In the genomic region with DNA sequence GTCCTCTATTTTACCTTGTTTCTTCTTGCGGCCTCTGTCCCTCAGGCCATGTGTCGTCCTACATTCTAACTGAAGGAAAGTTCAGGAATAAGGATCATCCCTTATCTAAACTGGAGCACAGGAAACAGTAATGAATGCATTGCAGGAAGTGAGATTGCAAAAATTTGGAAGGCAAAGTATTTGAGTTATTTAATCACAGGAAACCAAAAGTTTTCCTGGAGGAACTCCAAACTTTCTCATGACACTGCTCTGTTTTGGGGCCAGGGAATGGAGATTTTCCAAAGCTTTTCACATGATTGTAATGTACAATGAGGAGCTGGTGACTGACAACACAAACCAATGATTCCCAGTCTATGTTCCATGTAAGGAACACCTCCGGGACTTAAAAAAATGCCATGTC, we compare ENCODE assay signal across 13 cellular contexts. TPM values are rescaled to one million over a fixed set of nuclear protein-coding genes. Genes with fewer than 3 reads are reported as not detected.
DNase-seq lines count a peak whose midpoint lies in the region; ATAC-seq, FAIRE-seq and TF ChIP-seq lines count a peak whose summit lies in the region.
"Had no signal": no experiment of that assay in that cellular context is flagged by ENCODE, and none has a peak within 500 bp of the region (broad histone marks: within the 10 kb centered on the region; RNA-seq: fewer than 3 reads in every experiment).

No MANE protein-coding gene starts in this region.

- ATAC-seq in HepG2 (no peak), GM18502 (IDR thresholded peaks at IDR 0.05; ENCODE audit: poor library complexity, unreplicated experiment) (no peak)
- ATAC-seq: activated CD8-positive, alpha-beta memory T cell treated with anti-CD3 and anti-CD28 coated beads, Interleukin-2, amount 10 ng/mL, durations not matched to agents 7 days and 5 days had no signal

- no peak for TF ChIP-seq POLR2A in HepG2 (IDR thresholded peaks at IDR 0.05; ENCODE audit: insufficient read depth in 1 of 2, low read depth in 2 of 2, low read length in 2 of 2)

- POLR2A ChIA-PET in HepG2 (lab: Yijun Ruan, JAX) = no interaction called here

- H3K27me3 Mint-ChIP-seq in type B pancreatic cell = no peaks in the 10 kb centered on the region
- H3K27me3 Mint-ChIP-seq: activated CD8-positive, alpha-beta memory T cell treated with anti-CD3 and anti-CD28 coated beads, Interleukin-2, amount 10 ng/mL, durations not matched to agents 7 days and 5 days had no signal

- H2AFZ ChIP-seq in HepG2 (ENCODE audit: low read length) = no peak overlapping the region
- H2AFZ ChIP-seq: parathyroid adenoma had no signal

- CTCF ChIA-PET in HepG2 (lab: Yijun Ruan, JAX; ENCODE audit: low intra/inter-chr PET ratio, low total read pairs) = no interaction called here

- peaks cover 0 to 3% (median 0%) of the 10 kb centered on the region in 4 donors for H3K4me1 ChIP-seq in liver (ENCODE audit: control insufficient read depth in 4 of 4, insufficient read depth in 4 of 4, low read length in 3 of 4)
- no peaks in the 10 kb centered on the region for H3K4me1 ChIP-seq in HepG2 (ENCODE audit: insufficient read depth, low read length)
- H3K4me1 ChIP-seq in duodenal mucosa (ENCODE audit: control insufficient read depth in 1 of 2, insufficient read depth in 2 of 2, low read length in 2 of 2) = no peaks in the 10 kb centered on the region
- H3K4me1 ChIP-seq: parathyroid adenoma had no signal

- intact Hi-C loops in HepG2 (cut with micrococcal nuclease; ENCODE audit: unreplicated experiment) = no loop called here

- H3K4me2 ChIP-seq in HepG2 (ENCODE audit: low read depth, low read length) = no peak overlapping the region

- no peaks in the 10 kb centered on the region for H3K36me3 Mint-ChIP-seq in type B pancreatic cell
- H3K36me3 Mint-ChIP-seq: activated CD8-positive, alpha-beta memory T cell treated with anti-CD3 and anti-CD28 coated beads, Interleukin-2, amount 10 ng/mL, durations not matched to agents 7 days and 5 days had no signal

- H3K27ac ChIP-seq in liver (ENCODE audit: low read depth in 1 of 2, low read length in 2 of 2) = peak overlapping the region; percentile 39 to 45
- H3K27ac ChIP-seq in HepG2 (ENCODE audit: extremely low read length, insufficient read depth, low read length) = no peak overlapping the region
- peak overlapping the region; percentile 6 for H3K27ac ChIP-seq in duodenal mucosa (ENCODE audit: low read depth, low read length)
- H3K27ac ChIP-seq: parathyroid adenoma had no signal

- no peaks in the 10 kb centered on the region for H3K79me2 ChIP-seq in HepG2 (ENCODE audit: insufficient read depth, low read length)
- H3K79me2 ChIP-seq: parathyroid adenoma had no signal

- TF ChIP-seq RAD21 in liver (IDR thresholded peaks at IDR 0.05) (peak; percentile 14 to 43), HepG2 (CRISPR knock-in tag; IDR thresholded peaks at IDR 0.05) (no peak)

- H3K4me3 Mint-ChIP-seq in type B pancreatic cell = no peak overlapping the region
- H3K4me3 Mint-ChIP-seq: activated CD8-positive, alpha-beta memory T cell treated with anti-CD3 and anti-CD28 coated beads, Interleukin-2, amount 10 ng/mL, durations not matched to agents 7 days and 5 days had no signal

- TF ChIP-seq CTCF in liver (IDR thresholded peaks at IDR 0.05; ENCODE audit: low read depth, low read length, missing input control) = no peak
- no peak for TF ChIP-seq CTCF in HepG2 (CRISPR knock-in tag; IDR thresholded peaks at IDR 0.05)
- TF ChIP-seq CTCF in type B pancreatic cell (conservative IDR thresholded peaks at IDR 0.05) = no peak

- H3K27ac Mint-ChIP-seq in type B pancreatic cell = no peak overlapping the region
- H3K27ac Mint-ChIP-seq: activated CD8-positive, alpha-beta memory T cell treated with anti-CD3 and anti-CD28 coated beads, Interleukin-2, amount 10 ng/mL, durations not matched to agents 7 days and 5 days had no signal

- no peaks in the 10 kb centered on the region for H3K9me3 ChIP-seq in liver (ENCODE audit: control insufficient read depth in 4 of 4, low read length in 3 of 4)
- no peaks in the 10 kb centered on the region; the same call in 1 of the 2 replicates for H3K9me3 ChIP-seq in HepG2 (ENCODE audit: low read length)
- no peaks in the 10 kb centered on the region for H3K9me3 ChIP-seq in duodenal mucosa (ENCODE audit: control insufficient read depth in 1 of 2, low read length in 2 of 2)

- no peak for FAIRE-seq in HepG2 (lab: Jason Lieb, UNC)

- 65% methylated on average over 3 of the region's 3 CpGs for WGBS in liver
- WGBS in HepG2 (ENCODE audit: low lambda C conversion rate) = 61% methylated on average over 3 of the region's 3 CpGs

- H3K4me1 Mint-ChIP-seq in type B pancreatic cell (ENCODE audit: unreplicated experiment) = no peaks in the 10 kb centered on the region
- H3K4me1 Mint-ChIP-seq: activated CD8-positive, alpha-beta memory T cell treated with anti-CD3 and anti-CD28 coated beads, Interleukin-2, amount 10 ng/mL, durations not matched to agents 7 days and 5 days had no signal

- H3K9me3 Mint-ChIP-seq in type B pancreatic cell = peaks cover 5% of the 10 kb centered on the region

- H3K9ac ChIP-seq in liver (ENCODE audit: low read depth in 1 of 2, low read length in 2 of 2) (no peak overlapping the region), HepG2 (ENCODE audit: insufficient read depth, low read depth, low read length) (no peak overlapping the region), duodenal mucosa (ENCODE audit: low read depth in 1 of 2, low read length in 2 of 2) (no peak overlapping the region)
- H3K9ac ChIP-seq: parathyroid adenoma had no signal

- DNase-seq in HepG2 (ENCODE audit: low spot score) (no peak), lung microvascular endothelial cell (ENCODE audit: low read depth in 2 of 2) (peak; percentile 96 to 99), kidney glomerular epithelial cell (lab: John Stamatoyannopoulos, UW) (no peak), type B pancreatic cell (ENCODE audit: extremely low spot score, unreplicated experiment) (no peak), SKM-1 (lab: John Stamatoyannopoulos, UW; ENCODE audit: unreplicated experiment) (no peak)
- DNase-seq: activated CD8-positive, alpha-beta memory T cell treated with anti-CD3 and anti-CD28 coated beads, Interleukin-2, amount 10 ng/mL, durations not matched to agents 7 days and 5 days; AML-193; caudate nucleus; NCI-H510A had no signal

- H4K20me1 ChIP-seq in HepG2 (ENCODE audit: insufficient read depth, low read length) = no peaks in the 10 kb centered on the region

- TF ChIP-seq EP300 in HepG2 (IDR thresholded peaks at IDR 0.05; ENCODE audit: low read depth in 2 of 2, low read length in 2 of 2) = no peak
- no peak for TF ChIP-seq EP300 in HepG2 (CRISPR knock-in tag; IDR thresholded peaks at IDR 0.05; ENCODE audit: borderline replicate concordance)

- BruUV-seq in HepG2 (replicated peaks; lab: Mats Ljungman, UMichigan) = no TSS peak

- no peaks in the 10 kb centered on the region for H3K27me3 ChIP-seq in liver (ENCODE audit: control insufficient read depth in 4 of 4, insufficient read depth in 4 of 4, low read length in 3 of 4)
- no peaks in the 10 kb centered on the region for H3K27me3 ChIP-seq in HepG2 (ENCODE audit: control insufficient read depth in 1 of 2, insufficient read depth in 2 of 2, low read length in 2 of 2)
- no peaks in the 10 kb centered on the region for H3K27me3 ChIP-seq in duodenal mucosa (ENCODE audit: control insufficient read depth in 1 of 2, insufficient read depth in 2 of 2, low read length in 2 of 2)

- in situ Hi-C loops in HepG2 (cut with HindIII; ENCODE audit: extremely low pct_ligation_motif_present, low pct_unique_long_range_greater_than_20kb) = no loop called here

- H3K36me3 ChIP-seq in liver (ENCODE audit: control insufficient read depth in 4 of 4, insufficient read depth in 3 of 4, low read depth in 1 of 4, low read length in 3 of 4) = no peaks in the 10 kb centered on the region
- H3K36me3 ChIP-seq in HepG2 (replicated peaks in 1 of 2; ENCODE audit: control insufficient read depth in 1 of 2, insufficient read depth in 2 of 2, low read length in 2 of 2) = no peaks in the 10 kb centered on the region
- no peaks in the 10 kb centered on the region for H3K36me3 ChIP-seq in duodenal mucosa (ENCODE audit: control insufficient read depth in 1 of 2, insufficient read depth in 2 of 2, low read length in 2 of 2)

- H3K4me3 ChIP-seq in liver (ENCODE audit: low read depth in 1 of 3, low read length in 3 of 3) (no peak overlapping the region), HepG2 (replicated peaks in 1 of 3; ENCODE audit: insufficient read depth in 1 of 3, low read depth in 2 of 3, low read length in 3 of 3) (no peak overlapping the region), duodenal mucosa (ENCODE audit: low read depth in 1 of 2, low read length in 2 of 2) (no peak overlapping the region)

TF ChIP-seq in liver, 16 proteins besides CTCF, POLR2A, EP300 and RAD21 (continues in another document):
- TF ChIP-seq FOXA1 (IDR thresholded peaks at IDR 0.05) = no peak
- peak; percentile 97 for TF ChIP-seq NR2F2 (IDR thresholded peaks at IDR 0.05)

TF ChIP-seq in HepG2, 621 proteins besides CTCF, POLR2A, EP300 and RAD21 (continues in another document):
- no peak for TF ChIP-seq HDAC1 (CRISPR knock-in tag; IDR thresholded peaks at IDR 0.05)

RNA-seq across cellular contexts. Expression of gene PLSCR4, which starts 57.8 kb away (rescaled TPM):
- total RNA-seq in liver (10 to 100 TPM; 46.1 to 56.4 TPM), HepG2 (2016; rRNA removed; fragmentation: Illumina TruSeq; extraction: Trizol) (1.5 and 1.8 TPM in 2 replicates), lung microvascular endothelial cell (494 and 1,169 TPM in 2 replicates), type B pancreatic cell (ENCODE audit: low replicate concordance) (3.4 and 6.0 TPM in 2 replicates)
- polyA plus RNA-seq in liver (10 to 100 TPM; 19.5 to 23.8 TPM), HepG2 (2011; rRNA removed) (59.0 and 67.3 TPM in 2 replicates)
- 0.44 and 1.0 TPM in 2 replicates for total RNA-seq in HepG2 (2016; cell fraction: cytosol; rRNA removed; fragmentation: Illumina TruSeq; extraction: Trizol; ENCODE audit: low read depth)
- total RNA-seq in HepG2 (2016; cell fraction: insoluble cytoplasmic fraction; rRNA removed; fragmentation: Illumina TruSeq; extraction: Trizol) = 1.3 and 2.4 TPM in 2 replicates
- total RNA-seq in HepG2 (2016; cell fraction: membrane; rRNA removed; fragmentation: Illumina TruSeq; extraction: Trizol) = 0.59 and 0.68 TPM in 2 replicates
- total RNA-seq in HepG2 (2016; cell fraction: nucleus; rRNA removed; fragmentation: Illumina TruSeq; extraction: Trizol) = 3.8 and 4.6 TPM in 2 replicates
- 27.4 and 44.1 TPM in 2 replicates for polyA plus RNA-seq in HepG2 (2011; cell fraction: cytosol; rRNA removed)
- 67.2 and 67.3 TPM in 2 replicates for polyA plus RNA-seq in HepG2 (2011; cell fraction: nucleus; rRNA removed)
- 39.1 and 43.5 TPM in 2 replicates for polyA plus RNA-seq in HepG2 (2012)
- 0.25 and 0.26 TPM in 2 replicates for polyA plus RNA-seq in HepG2 (2016; cell fraction: cytosol; fragmentation: Illumina TruSeq; extraction: Trizol; ENCODE audit: low read depth)
- 1.4 and 2.2 TPM in 2 replicates for polyA plus RNA-seq in HepG2 (2016; cell fraction: insoluble cytoplasmic fraction; fragmentation: Illumina TruSeq; extraction: Trizol; ENCODE audit: low read depth)
- 0.14 and 0.26 TPM in 2 replicates for polyA plus RNA-seq in HepG2 (2016; cell fraction: membrane; fragmentation: Illumina TruSeq; extraction: Trizol; ENCODE audit: low read depth)
- polyA plus RNA-seq in HepG2 (2016; cell fraction: nucleus; fragmentation: Illumina TruSeq; extraction: Trizol; ENCODE audit: insufficient read depth, low read depth) = 3.5 and 3.6 TPM in 2 replicates
- 9.6 and 70.2 TPM in 2 replicates for polyA minus RNA-seq in HepG2 (2011; rRNA and poly(A)+ RNA removed; ENCODE audit: low replicate concordance)
- 22.8 and 27.0 TPM in 2 replicates for polyA minus RNA-seq in HepG2 (2011; cell fraction: cytosol; rRNA and poly(A)+ RNA removed)
- 80.7 and 102 TPM in 2 replicates for polyA minus RNA-seq in HepG2 (2011; cell fraction: nucleus; rRNA and poly(A)+ RNA removed)
- total RNA-seq: activated CD8-positive, alpha-beta memory T cell treated with anti-CD3 and anti-CD28 coated beads, Interleukin-2, amount 10 ng/mL, durations not matched to agents 7 days and 5 days had no signal

Comparison
In these comparisons a context has a peak if more than half of its experiments do, and no peak if none do; other contexts are left out.
1. DNase-seq: peak in lung microvascular endothelial cell (2 of 2); none in HepG2 (single experiment), kidney glomerular epithelial cell (single experiment), type B pancreatic cell (single experiment) and SKM-1 (single experiment).